Comparison of ENCODE assay signal across 8 cellular contexts in genomic region chr1:70410604-70411359, GRCh38. TPM values are rescaled to one million over a fixed set of nuclear protein-coding genes. Genes with fewer than 3 reads are reported as not detected.
DNase-seq lines count a peak whose midpoint lies in the region; ATAC-seq and TF ChIP-seq lines count a peak whose summit lies in the region.

CTH (plus strand) TSS chr1:70411268; CDS start chr1:70411416, 148 bp downstream.

- peak within 1 kb of the TSS; percentile 93 to 98 (median 96) for H3K4me3 Mint-ChIP-seq in CD4-positive, CD25-positive, alpha-beta regulatory T cell
- peak within 1 kb of the TSS; percentile 99 for H3K4me3 Mint-ChIP-seq in activated CD8-positive, alpha-beta T cell treated with anti-CD3 and anti-CD28 coated beads for 36 hours

- H3K9me3 ChIP-seq in CD4-positive, CD25-positive, alpha-beta regulatory T cell (ENCODE audit: control insufficient read depth in 2 of 2, low read length in 2 of 2), result no peaks in the 10 kb centered on the region
- no peaks in the 10 kb centered on the region for H3K9me3 ChIP-seq in duodenal mucosa (ENCODE audit: control insufficient read depth in 1 of 2, low read length in 2 of 2)

- peaks cover 14% of the 10 kb centered on the region for H3K4me1 ChIP-seq in CD4-positive, CD25-positive, alpha-beta regulatory T cell (ENCODE audit: control insufficient read depth, insufficient read depth, low read length, poor library complexity, severe bottlenecking)
- H3K4me1 ChIP-seq in duodenal mucosa (ENCODE audit: control insufficient read depth in 1 of 2, insufficient read depth in 2 of 2, low read length in 2 of 2), result peaks cover 6 to 17% of the 10 kb centered on the region in 2 donors

- peak in 1 of 2 donors; percentile 31 for TF ChIP-seq POLR2A in lower leg skin (IDR thresholded peaks at IDR 0.05)

- peaks cover 1% of the 10 kb centered on the region for H3K27me3 ChIP-seq in CD4-positive, CD25-positive, alpha-beta regulatory T cell (ENCODE audit: control insufficient read depth, insufficient read depth, low read length)
- H3K27me3 ChIP-seq in duodenal mucosa (ENCODE audit: control insufficient read depth in 1 of 2, insufficient read depth in 2 of 2, low read length in 2 of 2), result no peaks in the 10 kb centered on the region

- TF ChIP-seq CTCF in activated CD8-positive, alpha-beta T cell treated with anti-CD3 and anti-CD28 coated beads for 36 hours (IDR thresholded peaks at IDR 0.05), result no peak
- TF ChIP-seq CTCF in lower leg skin (IDR thresholded peaks at IDR 0.05), result no peak

- H3K4me3 ChIP-seq in CD4-positive, CD25-positive, alpha-beta regulatory T cell (ENCODE audit: low read depth, low read length), result peak within 1 kb of the TSS; percentile 89
- H3K4me3 ChIP-seq in duodenal mucosa (ENCODE audit: low read depth in 1 of 2, low read length in 2 of 2), result peak within 1 kb of the TSS; percentile 85 to 93
- H3K4me3 ChIP-seq in lower leg skin (ENCODE audit: low read depth, poor library complexity, severe bottlenecking), result peak within 1 kb of the TSS; percentile 86

- H3K9ac ChIP-seq in duodenal mucosa (ENCODE audit: low read depth in 1 of 2, low read length in 2 of 2), result peak within 1 kb of the TSS; percentile 90 to 97

- no peaks in the 10 kb centered on the region for H3K9me3 Mint-ChIP-seq in CD4-positive, CD25-positive, alpha-beta regulatory T cell
- no peaks in the 10 kb centered on the region for H3K9me3 Mint-ChIP-seq in activated CD8-positive, alpha-beta T cell treated with anti-CD3 and anti-CD28 coated beads for 36 hours

- peak; percentile 97 to 98 for ATAC-seq in CD4-positive, CD25-positive, alpha-beta regulatory T cell (ENCODE audit: low read depth in 2 of 2)
- ATAC-seq in GM19438 (IDR thresholded peaks at IDR 0.05; ENCODE audit: low read depth, unreplicated experiment), result peak; percentile 91
- ATAC-seq in HG03575 (IDR thresholded peaks at IDR 0.05; ENCODE audit: extremely low read depth, insufficient number of reproducible peaks, low FRiP score, unreplicated experiment), result peak; percentile 73
- ATAC-seq in activated CD8-positive, alpha-beta T cell treated with anti-CD3 and anti-CD28 coated beads for 36 hours, result peak; percentile 95

- POLR2A ChIA-PET in activated CD8-positive, alpha-beta T cell treated with anti-CD3 and anti-CD28 coated beads for 36 hours (lab: Charles Lee), result interaction anchor here (0.7 to 3.7 kb wide), 10 partner anchors 12 to 244 kb away, joined by 3 to 47 read pairs (median 4); partner anchors contain the start of genes ANKRD13C and SRSF11

- peak within 1 kb of the TSS; percentile 90 for H3K27ac ChIP-seq in CD4-positive, CD25-positive, alpha-beta regulatory T cell (ENCODE audit: insufficient read depth, low read length, poor library complexity, severe bottlenecking)
- H3K27ac ChIP-seq in duodenal mucosa (ENCODE audit: low read depth, low read length), result peak within 1 kb of the TSS; percentile 95

- intact Hi-C loops in activated CD8-positive, alpha-beta T cell treated with anti-CD3 and anti-CD28 coated beads for 36 hours (cut with micrococcal nuclease), result loop anchor here (2.0 kb wide), 1 partner anchor 56 kb away; the partner anchor contains the start of gene ANKRD13C
- intact Hi-C loops in lower leg skin (cut with DNase I; ENCODE audit: low total_unique reads), result no loop called here

- 0 to 1% methylated on average over 43 to 48 of the region's 48 CpGs for WGBS in lower leg skin, 2 donors

- peaks cover 24% of the 10 kb centered on the region for H3K27me3 Mint-ChIP-seq in CD4-positive, CD25-positive, alpha-beta regulatory T cell
- H3K27me3 Mint-ChIP-seq in activated CD8-positive, alpha-beta T cell treated with anti-CD3 and anti-CD28 coated beads for 36 hours, result peaks cover 2% of the 10 kb centered on the region

- peak within 1 kb of the TSS; percentile 90 to 98 (median 98) for H3K27ac Mint-ChIP-seq in CD4-positive, CD25-positive, alpha-beta regulatory T cell
- H3K27ac Mint-ChIP-seq in activated CD8-positive, alpha-beta T cell treated with anti-CD3 and anti-CD28 coated beads for 36 hours, result peak within 1 kb of the TSS; percentile 94

- peaks cover 10 to 29% (median 22%) of the 10 kb centered on the region in 4 donors for H3K4me1 Mint-ChIP-seq in CD4-positive, CD25-positive, alpha-beta regulatory T cell
- peaks cover 15% of the 10 kb centered on the region for H3K4me1 Mint-ChIP-seq in activated CD8-positive, alpha-beta T cell treated with anti-CD3 and anti-CD28 coated beads for 36 hours (ENCODE audit: low read depth)

- H3K36me3 Mint-ChIP-seq in CD4-positive, CD25-positive, alpha-beta regulatory T cell, result no peaks in the 10 kb centered on the region
- H3K36me3 Mint-ChIP-seq in activated CD8-positive, alpha-beta T cell treated with anti-CD3 and anti-CD28 coated beads for 36 hours (ENCODE audit: low read depth), result peaks cover 19% of the 10 kb centered on the region

- H3K36me3 ChIP-seq in CD4-positive, CD25-positive, alpha-beta regulatory T cell (ENCODE audit: control insufficient read depth, insufficient read depth, low read length), result no peaks in the 10 kb centered on the region
- no peaks in the 10 kb centered on the region for H3K36me3 ChIP-seq in duodenal mucosa (ENCODE audit: control insufficient read depth in 1 of 2, insufficient read depth in 2 of 2, low read length in 2 of 2)

- peak; percentile 87 to 96 (median 92) for DNase-seq in CD4-positive, CD25-positive, alpha-beta regulatory T cell
- DNase-seq in NCI-H82 treated with DMSO at 0.1 percent for 48 hours (lab: John Stamatoyannopoulos, UW; ENCODE audit: unreplicated experiment) (peak; percentile 98), lower leg skin (ENCODE audit: low spot score in 2 of 2) (peak; percentile 96 to 99)
- DNase-seq in activated CD8-positive, alpha-beta T cell treated with anti-CD3 and anti-CD28 coated beads for 36 hours, result peak; percentile 97
- DNase-seq in stimulated activated CD4-positive, alpha-beta T cell treated with anti-CD3 and anti-CD28 coated beads, Interleukin-4, amount 100 ng/mL, for 48 hours (ENCODE audit: low read depth in 2 of 2), result peak; percentile 85 to 91

- CTCF ChIA-PET in activated CD8-positive, alpha-beta T cell treated with anti-CD3 and anti-CD28 coated beads for 36 hours (lab: Charles Lee), result interaction anchor here (0.8 to 3.2 kb wide), 9 partner anchors 12 to 277 kb away, joined by 3 to 24 read pairs (median 4); partner anchors contain the start of genes ANKRD13C, LRRC40 and SRSF11

RNA-seq across cellular contexts. Expression of gene CTH, which starts in this region (rescaled TPM):
- 4.6 TPM for total RNA-seq in CD4-positive, CD25-positive, alpha-beta regulatory T cell
- polyA plus RNA-seq in CD4-positive, CD25-positive, alpha-beta regulatory T cell, result 1 to 10 TPM in 2 of 4 donors, under 1 TPM in 1, not detected in 1; 0.71 to 2.3 (median 1.6) TPM
- 10 to 100 TPM; 34.5 to 35.0 TPM for total RNA-seq in activated CD8-positive, alpha-beta T cell treated with anti-CD3 and anti-CD28 coated beads for 36 hours
- total RNA-seq in lower leg skin, result 1 to 10 TPM in 3 of 4 donors, under 1 TPM in 1; 0.88 to 2.8 (median 2.2) TPM

Comparison
In these comparisons a context has a peak if more than half of its experiments do, and no peak if none do; other contexts are left out.
1. Peak in every context shown above with its lines: DNase-seq, ATAC-seq, H3K4me3 ChIP-seq and H3K27ac ChIP-seq.